ENCODE assay signal across 1 cellular context in genomic region chr6:75776461-75776860, GRCh38.
TF ChIP-seq lines count a peak whose summit lies in the region.

No MANE protein-coding gene starts in this region.

TF ChIP-seq in HEK293, 187 proteins besides CTCF, POLR2A, EP300 and RAD21 (continued from another document):
- TF ChIP-seq ZSCAN4 (tag by site-specific recombination; IDR thresholded peaks at IDR 0.05) = peak; percentile 68
- TF ChIP-seq FEZF1 (tag by site-specific recombination; IDR thresholded peaks at IDR 0.05) = 0 out of 2 replicates have a peak, but pooled peaks have one; percentile 21
- peak; percentile 74 for TF ChIP-seq GLIS1 (tag by site-specific recombination; IDR thresholded peaks at IDR 0.05)
- 0 out of 2 replicates have a peak, but pooled peaks have one; percentile 27 for TF ChIP-seq TRIM28 (IDR thresholded peaks at IDR 0.05; ENCODE audit: borderline replicate concordance, low read length)
- peak; percentile 44; the same call in 1 of the 2 replicates for TF ChIP-seq ZNF449 (tag by site-specific recombination; IDR thresholded peaks at IDR 0.05)
- no peak for TF ChIP-seq KLF7 (tag by site-specific recombination; IDR thresholded peaks at IDR 0.05; ENCODE audit: borderline replicate concordance)
TF ChIP-seq in HEK293: peak in this region for 8.
